1 cellular context compared by ENCODE assay signal in genomic region chr2:119489232-119489952, GRCh38.
A peak's percentile ranks its signal among the peaks of the same experiment; 100 is the strongest.
TF ChIP-seq lines count a peak whose summit lies in the region.

No MANE protein-coding gene starts in this region.

TF ChIP-seq in HepG2, 621 proteins besides CTCF, POLR2A, EP300 and RAD21 (continues in another document):
- no peak for TF ChIP-seq ZBTB4 (CRISPR knock-in tag; IDR thresholded peaks at IDR 0.05; ENCODE audit: borderline replicate concordance)
- TF ChIP-seq KLF6 (CRISPR knock-in tag; IDR thresholded peaks at IDR 0.05) = no peak
- no peak for TF ChIP-seq SALL2 (CRISPR knock-in tag; IDR thresholded peaks at IDR 0.05)
- TF ChIP-seq PAXIP1 (CRISPR knock-in tag; conservative IDR thresholded peaks at IDR 0.05) = peak; percentile 42
- TF ChIP-seq ZNF546 (CRISPR knock-in tag; conservative IDR thresholded peaks at IDR 0.05) = no peak
- TF ChIP-seq NR2F2 (IDR thresholded peaks at IDR 0.05; ENCODE audit: borderline replicate concordance, low read depth) = no peak
- TF ChIP-seq MZF1 (CRISPR knock-in tag; IDR thresholded peaks at IDR 0.05; ENCODE audit: borderline replicate concordance) = no peak
- peak; percentile 76; the same call in 1 of the 2 replicates for TF ChIP-seq ZNF572 (CRISPR knock-in tag; IDR thresholded peaks at IDR 0.05)
- TF ChIP-seq ZNF382 (CRISPR knock-in tag; IDR thresholded peaks at IDR 0.05; ENCODE audit: borderline replicate concordance) = no peak
- TF ChIP-seq BHLHE40 (IDR thresholded peaks at IDR 0.05; ENCODE audit: low read length) = no peak
- no peak for TF ChIP-seq TRAFD1 (CRISPR knock-in tag; IDR thresholded peaks at IDR 0.05; ENCODE audit: borderline replicate concordance)
- TF ChIP-seq DMTF1 (CRISPR knock-in tag; IDR thresholded peaks at IDR 0.05) = no peak
- no peak for TF ChIP-seq ZNF354B (CRISPR knock-in tag; IDR thresholded peaks at IDR 0.05)
- TF ChIP-seq ELF4 (CRISPR knock-in tag; IDR thresholded peaks at IDR 0.05; ENCODE audit: borderline replicate concordance) = no peak
- TF ChIP-seq HOXA7 (CRISPR knock-in tag; IDR thresholded peaks at IDR 0.05) = no peak
- TF ChIP-seq HHEX (CRISPR knock-in tag; IDR thresholded peaks at IDR 0.05) = no peak
- TF ChIP-seq REST (IDR thresholded peaks at IDR 0.05; ENCODE audit: borderline replicate concordance in 1 of 2, low read depth in 1 of 2, low read length in 2 of 2) = no peak
- TF ChIP-seq ASH2L (IDR thresholded peaks at IDR 0.05; ENCODE audit: insufficient read length, low read depth, low read length) = no peak
- 0 out of 2 replicates have a peak, but pooled peaks have one; percentile 47 for TF ChIP-seq SETDB1 (CRISPR knock-in tag; IDR thresholded peaks at IDR 0.05; ENCODE audit: borderline replicate concordance)
- TF ChIP-seq RARA (CRISPR knock-in tag; IDR thresholded peaks at IDR 0.05) = no peak
- no peak for TF ChIP-seq ZNF691 (CRISPR knock-in tag; IDR thresholded peaks at IDR 0.05; ENCODE audit: borderline replicate concordance, low read depth)
- TF ChIP-seq ZEB1 (IDR thresholded peaks at IDR 0.05; ENCODE audit: insufficient replicate concordance, low read depth) = no peak
- no peak for TF ChIP-seq ZFAT (CRISPR knock-in tag; conservative IDR thresholded peaks at IDR 0.05)
- no peak for TF ChIP-seq RNF2 (conservative IDR thresholded peaks at IDR 0.05; ENCODE audit: low read depth)
- no peak for TF ChIP-seq ZNF496 (CRISPR knock-in tag; IDR thresholded peaks at IDR 0.05; ENCODE audit: insufficient replicate concordance)
- TF ChIP-seq GMEB1 (CRISPR knock-in tag; IDR thresholded peaks at IDR 0.05; ENCODE audit: borderline replicate concordance) = 0 out of 2 replicates have a peak, but pooled peaks have one; percentile 12
- TF ChIP-seq ZNF362 (CRISPR knock-in tag; IDR thresholded peaks at IDR 0.05; ENCODE audit: borderline replicate concordance) = no peak
- no peak for TF ChIP-seq PRDM4 (CRISPR knock-in tag; IDR thresholded peaks at IDR 0.05; ENCODE audit: borderline replicate concordance)
- no peak for TF ChIP-seq ZNF570 (CRISPR knock-in tag; IDR thresholded peaks at IDR 0.05; ENCODE audit: borderline replicate concordance)
- TF ChIP-seq SP5 (CRISPR knock-in tag; IDR thresholded peaks at IDR 0.05; ENCODE audit: borderline replicate concordance, low read depth) = peak; percentile 56; the same call in 1 of the 2 replicates
- TF ChIP-seq IKZF4 (CRISPR knock-in tag; IDR thresholded peaks at IDR 0.05; ENCODE audit: borderline replicate concordance, low read depth, not compliant biosample characterization) = no peak
